8 cellular contexts compared by ENCODE assay signal in the genomic region with DNA sequence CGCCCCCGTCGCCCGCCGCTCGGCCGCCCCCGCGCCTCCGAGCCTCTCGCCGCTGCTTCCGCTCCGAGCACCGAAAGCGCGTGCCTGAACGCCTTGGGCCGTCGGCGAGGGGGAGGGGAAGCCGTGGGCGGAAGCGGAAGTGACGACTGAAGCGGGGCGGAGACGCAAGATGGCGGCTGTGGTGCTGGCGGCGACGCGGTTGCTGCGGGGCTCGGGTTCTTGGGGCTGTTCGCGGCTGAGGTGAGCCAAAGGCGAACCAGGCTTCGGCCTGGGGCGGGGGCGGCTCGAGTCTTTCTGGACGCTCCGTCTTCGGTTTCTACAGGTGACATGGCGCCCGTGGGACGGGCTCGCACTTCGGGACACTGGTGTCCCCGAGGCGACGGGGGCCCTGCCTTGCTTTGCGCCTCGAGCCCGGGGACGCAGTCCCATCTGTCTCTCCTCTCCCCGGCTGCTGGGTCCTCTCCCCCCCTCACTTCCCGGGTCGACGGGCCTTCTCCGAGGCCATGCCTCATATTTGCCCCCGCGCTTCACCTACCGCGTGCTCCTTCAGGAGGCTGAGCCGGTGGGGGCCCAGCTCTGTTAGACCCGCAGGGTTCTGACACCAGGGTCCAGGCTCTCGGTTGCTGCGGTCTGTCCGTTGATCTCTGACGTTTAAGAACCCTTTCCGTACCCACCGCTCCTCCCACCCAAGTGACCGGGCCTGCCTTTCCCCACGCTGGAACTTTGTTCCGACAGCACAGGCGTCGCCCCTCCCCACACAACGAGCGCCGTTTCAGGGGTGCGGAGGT. TPM values are rescaled to one million over a fixed set of nuclear protein-coding genes. Genes with fewer than 3 reads are reported as not detected.
DNase-seq lines count a peak whose midpoint lies in the region; ATAC-seq and TF ChIP-seq lines count a peak whose summit lies in the region.

A gene with protein sequence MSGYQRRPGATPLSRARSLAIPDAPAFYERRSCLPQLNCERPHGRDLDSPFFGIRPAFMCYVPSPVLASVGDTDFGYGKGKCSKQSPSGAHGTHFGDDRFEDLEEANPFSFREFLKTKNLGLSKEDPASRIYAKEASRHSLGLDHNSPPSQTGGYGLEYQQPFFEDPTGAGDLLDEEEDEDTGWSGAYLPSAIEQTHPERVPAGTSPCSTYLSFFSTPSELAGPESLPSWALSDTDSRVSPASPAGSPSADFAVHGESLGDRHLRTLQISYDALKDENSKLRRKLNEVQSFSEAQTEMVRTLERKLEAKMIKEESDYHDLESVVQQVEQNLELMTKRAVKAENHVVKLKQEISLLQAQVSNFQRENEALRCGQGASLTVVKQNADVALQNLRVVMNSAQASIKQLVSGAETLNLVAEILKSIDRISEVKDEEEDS (minus strand): TSS at position 115 of the 788 bp plus-strand sequence. CDS start 217 bp downstream, outside the sequence.
A gene with protein sequence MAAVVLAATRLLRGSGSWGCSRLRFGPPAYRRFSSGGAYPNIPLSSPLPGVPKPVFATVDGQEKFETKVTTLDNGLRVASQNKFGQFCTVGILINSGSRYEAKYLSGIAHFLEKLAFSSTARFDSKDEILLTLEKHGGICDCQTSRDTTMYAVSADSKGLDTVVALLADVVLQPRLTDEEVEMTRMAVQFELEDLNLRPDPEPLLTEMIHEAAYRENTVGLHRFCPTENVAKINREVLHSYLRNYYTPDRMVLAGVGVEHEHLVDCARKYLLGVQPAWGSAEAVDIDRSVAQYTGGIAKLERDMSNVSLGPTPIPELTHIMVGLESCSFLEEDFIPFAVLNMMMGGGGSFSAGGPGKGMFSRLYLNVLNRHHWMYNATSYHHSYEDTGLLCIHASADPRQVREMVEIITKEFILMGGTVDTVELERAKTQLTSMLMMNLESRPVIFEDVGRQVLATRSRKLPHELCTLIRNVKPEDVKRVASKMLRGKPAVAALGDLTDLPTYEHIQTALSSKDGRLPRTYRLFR (plus strand): TSS at position 159 of the 788 bp plus-strand sequence. CDS start 11 bp downstream, at position 170.

- POLR2A ChIA-PET in activated CD4-positive, alpha-beta T cell treated with anti-CD3 and anti-CD28 coated beads, Interleukin-2, amount 10 ng/mL, durations not matched to agents 7 days and 5 days (lab: Charles Lee), result no interaction called here

- ATAC-seq in HG03442 (IDR thresholded peaks at IDR 0.05; ENCODE audit: unreplicated experiment) (peak; percentile 83), left colon (peak; percentile 96)

- intact Hi-C loops in left colon (cut with DNase I, micrococcal nuclease), result no loop called here

- H3K27ac ChIP-seq in coronary artery, result peak within 1 kb of the TSS; percentile 80 to 90

- H3K4me3 Mint-ChIP-seq in activated CD4-positive, alpha-beta T cell treated with anti-CD3 and anti-CD28 coated beads, Interleukin-2, amount 10 ng/mL, durations not matched to agents 7 days and 5 days, result peak within 1 kb of the TSS; percentile 87

- H3K36me3 Mint-ChIP-seq in activated CD4-positive, alpha-beta T cell treated with anti-CD3 and anti-CD28 coated beads, Interleukin-2, amount 10 ng/mL, durations not matched to agents 7 days and 5 days (ENCODE audit: low read depth), result peaks cover 44% of the 10 kb centered on the region

- DNase-seq in AML-193 (lab: John Stamatoyannopoulos, UW), result peak; percentile 68
- peak; percentile 99 for DNase-seq in GM19238 (ENCODE audit: insufficient read length, low spot score)
- peak; percentile 88 for DNase-seq in NCI-H748 (lab: John Stamatoyannopoulos, UW; ENCODE audit: unreplicated experiment)
- peak; percentile 95 for DNase-seq in activated CD4-positive, alpha-beta T cell treated with anti-CD3 and anti-CD28 coated beads, Interleukin-2, amount 10 ng/mL, durations not matched to agents 7 days and 5 days
- DNase-seq in coronary artery (ENCODE audit: low spot score), result peak; percentile 92
- peak; percentile 91 to 97 for DNase-seq in left colon
- DNase-seq in stimulated activated CD4-positive, alpha-beta T cell treated with anti-CD3 and anti-CD28 coated beads, Interleukin-1b, Interleukin-23, amount 100 ng/mL, for 24 hours (ENCODE audit: low read depth in 4 of 4, low spot score in 1 of 4), result peak; percentile 94 to 98 (median 96)

- peaks cover 48% of the 10 kb centered on the region for H3K4me1 Mint-ChIP-seq in activated CD4-positive, alpha-beta T cell treated with anti-CD3 and anti-CD28 coated beads, Interleukin-2, amount 10 ng/mL, durations not matched to agents 7 days and 5 days

- H3K27me3 Mint-ChIP-seq in activated CD4-positive, alpha-beta T cell treated with anti-CD3 and anti-CD28 coated beads, Interleukin-2, amount 10 ng/mL, durations not matched to agents 7 days and 5 days, result no peaks in the 10 kb centered on the region

- CTCF ChIA-PET in activated CD4-positive, alpha-beta T cell treated with anti-CD3 and anti-CD28 coated beads, Interleukin-2, amount 10 ng/mL, durations not matched to agents 7 days and 5 days (lab: Charles Lee), result interaction anchor here (0.6 to 1.9 kb wide), 6 partner anchors 10 to 1034 kb away, joined by 3 to 9 read pairs (median 4); partner anchors contain the start of genes DNLZ and SNAPC4

- H3K27ac Mint-ChIP-seq in activated CD4-positive, alpha-beta T cell treated with anti-CD3 and anti-CD28 coated beads, Interleukin-2, amount 10 ng/mL, durations not matched to agents 7 days and 5 days, result peak within 1 kb of the TSS; percentile 93

- peak within 1 kb of the TSS; percentile 97 for H3K4me3 ChIP-seq in coronary artery

- TF ChIP-seq CTCF in coronary artery (IDR thresholded peaks at IDR 0.05), result no peak

- H3K9me3 Mint-ChIP-seq in activated CD4-positive, alpha-beta T cell treated with anti-CD3 and anti-CD28 coated beads, Interleukin-2, amount 10 ng/mL, durations not matched to agents 7 days and 5 days, result no peaks in the 10 kb centered on the region

RNA-seq across cellular contexts. Expression of the first gene that starts in this region (rescaled TPM):
- 10 to 100 TPM; 59.2 to 62.3 TPM for total RNA-seq in activated CD4-positive, alpha-beta T cell treated with anti-CD3 and anti-CD28 coated beads, Interleukin-2, amount 10 ng/mL, durations not matched to agents 7 days and 5 days
- 10 to 100 TPM; 29.8 to 33.2 TPM for total RNA-seq in left colon

RNA-seq across cellular contexts. Expression of the second gene that starts in this region (rescaled TPM):
- 10 to 100 TPM; 52.9 to 58.8 TPM for total RNA-seq in activated CD4-positive, alpha-beta T cell treated with anti-CD3 and anti-CD28 coated beads, Interleukin-2, amount 10 ng/mL, durations not matched to agents 7 days and 5 days
- 10 to 100 TPM; 43.4 to 52.5 TPM for total RNA-seq in left colon

Comparison
In these comparisons a context has a peak if more than half of its experiments do, and no peak if none do; other contexts are left out.
1. Peak in every context shown above with its lines: DNase-seq, ATAC-seq, H3K4me3 ChIP-seq and H3K27ac ChIP-seq.